In genomic region chr13:60646600-60646999, GRCh38 we compare ENCODE assay signal across 17 cellular contexts.
A peak's percentile ranks its signal among the peaks of the same experiment; 100 is the strongest.
DNase-seq lines count a peak whose midpoint lies in the region; ATAC-seq, FAIRE-seq and TF ChIP-seq lines count a peak whose summit lies in the region.
"Had no signal": no experiment of that assay in that cellular context is flagged by ENCODE, and none has a peak within 500 bp of the region (broad histone marks: within the 10 kb centered on the region; RNA-seq: fewer than 3 reads in every experiment).

No MANE protein-coding gene starts in this region.

- in situ Hi-C loops in GM12878 (cut with MboI), result no loop called here

- ATAC-seq in GM12878, result peak; percentile 51
- no peak for ATAC-seq in GM18505 (IDR thresholded peaks at IDR 0.05; ENCODE audit: unreplicated experiment)
- ATAC-seq: HCT116 had no signal

- peaks cover 23% of the 10 kb centered on the region for H3K4me1 ChIP-seq in HUES48 (ENCODE audit: control insufficient read depth, insufficient read depth, low read length)
- no peaks in the 10 kb centered on the region; the same call in 1 of the 2 replicates for H3K4me1 ChIP-seq in GM12878 (ENCODE audit: control insufficient read depth, insufficient read depth, low read length)
- H3K4me1 ChIP-seq in tibial artery, result peaks cover 0 to 6% (median 0%) of the 10 kb centered on the region in 4 donors

- no peak overlapping the region for H3K27ac Mint-ChIP-seq in T-helper 2 cell treated with Interferon-gamma antibody and Interleukin-4, amounts not matched to agents 5 μg/mL and 100 μg/mL, for 36 hours
- H3K27ac Mint-ChIP-seq: B cell; CD4-positive, alpha-beta memory T cell had no signal

- H3K9ac ChIP-seq in HUES48 (ENCODE audit: low read depth, low read length) (no peak overlapping the region), GM12878 (ENCODE audit: control insufficient read depth, insufficient read depth, low read length) (no peak overlapping the region)

- TF ChIP-seq EP300 in GM12878 (IDR thresholded peaks at IDR 0.05; ENCODE audit: borderline replicate concordance in 1 of 2, control insufficient read depth in 1 of 2, low read depth in 2 of 2, low read length in 2 of 2), result no peak

- H3K4me2 ChIP-seq in GM12878 (ENCODE audit: control insufficient read depth, insufficient read depth), result no peak overlapping the region

- TF ChIP-seq POLR2A in GM12891 (IDR thresholded peaks at IDR 0.05; ENCODE audit: low read depth, low read length) (no peak), GM12878 (IDR thresholded peaks at IDR 0.05; ENCODE audit: low read depth, low read length) (no peak), GM18505 (IDR thresholded peaks at IDR 0.05; ENCODE audit: borderline replicate concordance, extremely low read depth, insufficient read depth, insufficient read length) (no peak)

- SMC1A ChIA-PET in GM12878 (lab: Charles Lee; ENCODE audit: uncharacterized antibody, unreplicated experiment), result no interaction called here

- BruUV-seq in GM12878 (replicated peaks; lab: Mats Ljungman, UMichigan), result no TSS peak

- CTCF ChIA-PET in GM12878 (lab: Yijun Ruan, JAX), result interaction anchor here (1.0 kb wide), 1 partner anchor 19 kb away, joined by 3 read pairs; no protein-coding TSS in a partner anchor

- intact Hi-C loops in GM12878 (cut with micrococcal nuclease; ENCODE audit: unreplicated experiment) (no loop called here), tibial artery (cut with DNase I; ENCODE audit: low total_unique reads) (no loop called here)

- no peaks in the 10 kb centered on the region for H3K36me3 ChIP-seq in HUES48 (ENCODE audit: control insufficient read depth, insufficient read depth, low read length)
- no peaks in the 10 kb centered on the region for H3K36me3 ChIP-seq in GM12878 (ENCODE audit: control insufficient read depth in 2 of 2, insufficient read depth in 2 of 2, low read length in 1 of 2)
- H3K36me3 ChIP-seq in tibial artery, result no peaks in the 10 kb centered on the region

- H3K9me3 ChIP-seq in HUES48 (ENCODE audit: control insufficient read depth, insufficient read depth, low read length) (no peaks in the 10 kb centered on the region), GM12878 (replicated peaks; ENCODE audit: control insufficient read depth, insufficient read depth, low read length) (no peaks in the 10 kb centered on the region), tibial artery (no peaks in the 10 kb centered on the region)

- H3K36me3 Mint-ChIP-seq in T-helper 2 cell treated with Interferon-gamma antibody and Interleukin-4, amounts not matched to agents 5 μg/mL and 100 μg/mL, for 36 hours (ENCODE audit: low read depth), result no peaks in the 10 kb centered on the region
- H3K36me3 Mint-ChIP-seq: CD4-positive, alpha-beta memory T cell had no signal

- H3K9me3 Mint-ChIP-seq in T-helper 2 cell treated with Interferon-gamma antibody and Interleukin-4, amounts not matched to agents 5 μg/mL and 100 μg/mL, for 36 hours, result no peaks in the 10 kb centered on the region

- H3K4me1 Mint-ChIP-seq in T-helper 2 cell treated with Interferon-gamma antibody and Interleukin-4, amounts not matched to agents 5 μg/mL and 100 μg/mL, for 36 hours (ENCODE audit: low read depth), result no peaks in the 10 kb centered on the region
- H3K4me1 Mint-ChIP-seq: B cell; CD4-positive, alpha-beta memory T cell had no signal

- no peaks in the 10 kb centered on the region for H3K79me2 ChIP-seq in GM12878 (ENCODE audit: control insufficient read depth, insufficient read depth, low read length)

- no peaks in the 10 kb centered on the region for H3K27me3 Mint-ChIP-seq in T-helper 2 cell treated with Interferon-gamma antibody and Interleukin-4, amounts not matched to agents 5 μg/mL and 100 μg/mL, for 36 hours (ENCODE audit: low read depth)

- no peak for FAIRE-seq in GM12891 (lab: Jason Lieb, UNC)
- no peak for FAIRE-seq in GM12878 (lab: Jason Lieb, UNC)
- FAIRE-seq: A204.1, GM12892, GM19239, HTR-8/SVneo had no signal

- no peaks in the 10 kb centered on the region for H4K20me1 ChIP-seq in GM12878 (ENCODE audit: control insufficient read depth, insufficient read depth)

- POLR2A ChIA-PET in GM12878 (lab: Charles Lee), result no interaction called here

- H3K27me3 ChIP-seq in HUES48 (ENCODE audit: control insufficient read depth, insufficient read depth, low read length) (no peaks in the 10 kb centered on the region), GM12878 (replicated peaks in 1 of 2; ENCODE audit: control insufficient read depth in 2 of 2, insufficient read depth in 2 of 2, low read length in 1 of 2) (no peaks in the 10 kb centered on the region), tibial artery (no peaks in the 10 kb centered on the region)

- TF ChIP-seq CTCF in GM12878 (IDR thresholded peaks at IDR 0.05 in 2 of 3, conservative IDR thresholded peaks at IDR 0.05 in 1 of 3; ENCODE audit: control insufficient read depth in 2 of 3, extremely low read depth in 1 of 3, insufficient read depth in 1 of 3, low read depth in 3 of 3, low read length in 3 of 3) (no peak), tibial artery (IDR thresholded peaks at IDR 0.05) (no peak)

- H3K27ac ChIP-seq in HUES48 (ENCODE audit: low read depth, low read length) (peak overlapping the region; percentile 84), GM12878 (ENCODE audit: control insufficient read depth, insufficient read depth) (no peak overlapping the region), tibial artery (no peak overlapping the region)

- DNase-seq in GM12891 (ENCODE audit: insufficient read length, low spot score) (no peak), GM12878 (ENCODE audit: low read depth, low spot score) (no peak), left kidney (ENCODE audit: low read depth, low spot score) (peak; percentile 83), tibial artery (no peak), NCI-H1436 treated with DMSO at 0.1 percent for 48 hours (lab: John Stamatoyannopoulos, UW) (no peak)
- DNase-seq in T-helper 2 cell treated with Interferon-gamma antibody and Interleukin-4, amounts not matched to agents 5 μg/mL and 100 μg/mL, for 36 hours (ENCODE audit: low spot score), result no peak
- DNase-seq: C1 segment of cervical spinal cord; CD4-positive, alpha-beta memory T cell; DMS79 had no signal

- H2AFZ ChIP-seq in GM12878 (ENCODE audit: control insufficient read depth, low read depth, low read length), result no peak overlapping the region

- 32% methylated on average over 3 of the region's 3 CpGs for WGBS in GM12878 (ENCODE audit: insufficient coverage, insufficient replicate concordance, low lambda C conversion rate, missing lambda C conversion rate)

- H3K4me3 ChIP-seq in HUES48 (ENCODE audit: low read depth, low read length), result no peak overlapping the region
- H3K4me3 ChIP-seq in GM12878, result no peak overlapping the region
- H3K4me3 ChIP-seq in tibial artery, result no peak overlapping the region

- TF ChIP-seq RAD21 in GM12878 (IDR thresholded peaks at IDR 0.05; ENCODE audit: insufficient read depth, low read depth, low read length), result no peak

- no peak overlapping the region for H3K4me3 Mint-ChIP-seq in T-helper 2 cell treated with Interferon-gamma antibody and Interleukin-4, amounts not matched to agents 5 μg/mL and 100 μg/mL, for 36 hours
- H3K4me3 Mint-ChIP-seq: B cell; CD4-positive, alpha-beta memory T cell had no signal

- RAD21 ChIA-PET in GM12878 (lab: Charles Lee; ENCODE audit: unreplicated experiment), result interaction anchor here (0.6 kb wide), 1 partner anchor 171 kb away, joined by 3 read pairs; no protein-coding TSS in a partner anchor

TF ChIP-seq in GM12891, 5 proteins besides CTCF, POLR2A, EP300 and RAD21:
- TF ChIP-seq POU2F2 (IDR thresholded peaks at IDR 0.05; ENCODE audit: low read depth, low read length), result no peak
- peak; percentile 46; the same call in 1 of the 2 replicates for TF ChIP-seq SPI1 (IDR thresholded peaks at IDR 0.05; ENCODE audit: low read depth, low read length)

TF ChIP-seq in GM12878, 131 proteins besides CTCF, POLR2A, EP300 and RAD21 (continues in another document):
- TF ChIP-seq FOS (IDR thresholded peaks at IDR 0.05; ENCODE audit: borderline replicate concordance, extremely low read depth, insufficient read length) (no peak), SMAD1 (IDR thresholded peaks at IDR 0.05; ENCODE audit: low read depth, partially characterized antibody) (no peak), HSF1 (IDR thresholded peaks at IDR 0.05; ENCODE audit: low read depth, low read length) (no peak), SPI1 (IDR thresholded peaks at IDR 0.05; ENCODE audit: borderline replicate concordance, insufficient read depth, low read depth, low read length) (peak; percentile 6; the same call in 1 of the 2 replicates), BCLAF1 (IDR thresholded peaks at IDR 0.05) (no peak), TCF12 (IDR thresholded peaks at IDR 0.05; ENCODE audit: low read depth, low read length) (no peak)
